ENCODE assay signal across 8 cellular contexts in genomic region chr20:24160563-24161355, GRCh38.
DNase-seq lines count a peak whose midpoint lies in the region; ATAC-seq, FAIRE-seq and TF ChIP-seq lines count a peak whose summit lies in the region.

No MANE protein-coding gene starts in this region.

- H3K36me3 ChIP-seq in brain microvascular endothelial cell (replicated peaks) (no peaks in the 10 kb centered on the region), testis (ENCODE audit: low read depth, missing control alignments) (no peaks in the 10 kb centered on the region)

- no peak overlapping the region for H3K27ac ChIP-seq in brain microvascular endothelial cell
- no peak overlapping the region for H3K27ac ChIP-seq in testis

- TF ChIP-seq CTCF in brain microvascular endothelial cell (IDR thresholded peaks at IDR 0.05; ENCODE audit: low read depth, low read length, missing control alignments) (peak; percentile 94), testis (IDR thresholded peaks at IDR 0.05) (peak in 2 of 3 experiments; percentile 46 to 68)

- FAIRE-seq in islet of Langerhans (lab: Jason Lieb, UNC): peak; percentile 24

- WGBS in testis, 2 donors: 35 to 39% methylated on average over 5 of the region's 5 CpGs

- intact Hi-C loops in testis (cut with DNase I; ENCODE audit: low total_unique reads): no loop called here

- H3K4me1 ChIP-seq in testis: no peaks in the 10 kb centered on the region

- no peaks in the 10 kb centered on the region for H3K9me3 ChIP-seq in testis

- TF ChIP-seq POLR2A in testis (IDR thresholded peaks at IDR 0.05): no peak

- H3K27me3 ChIP-seq in brain microvascular endothelial cell (replicated peaks) (no peaks in the 10 kb centered on the region), testis (no peaks in the 10 kb centered on the region)

- in situ Hi-C loops in brain microvascular endothelial cell (cut with HindIII; ENCODE audit: low pct_ligation_motif_present, low sequenced_read_pairs): no loop called here

- H3K4me3 ChIP-seq in brain microvascular endothelial cell (ENCODE audit: low read depth, low read length) (no peak overlapping the region), testis (no peak overlapping the region)

- peak; percentile 31 for DNase-seq in stimulated activated CD4-positive, alpha-beta T cell treated with anti-CD3 and anti-CD28 coated beads, Interleukin-15, amount 100 ng/mL, for 24 hours
- DNase-seq in stimulated activated CD4-positive, alpha-beta T cell treated with anti-CD3 and anti-CD28 coated beads, Interleukin-4, amount 100 ng/mL, for 1 hour: no peak
- peak; percentile 69 for DNase-seq in MV-4-11 (lab: John Stamatoyannopoulos, UW)
- peak; percentile 72 for DNase-seq in brain microvascular endothelial cell
- peak; percentile 76 for DNase-seq in testis
- no peak for DNase-seq in NCI-H187 treated with DMSO at 0.1 percent for 48 hours (lab: John Stamatoyannopoulos, UW)

- ATAC-seq in GM18520 (IDR thresholded peaks at IDR 0.05; ENCODE audit: unreplicated experiment): no peak

Comparison
In these comparisons a context has a peak if more than half of its experiments do, and no peak if none do; other contexts are left out.
1. DNase-seq: peak in stimulated activated CD4-positive, alpha-beta T cell treated with anti-CD3 and anti-CD28 coated beads, Interleukin-15, amount 100 ng/mL, for 24 hours (single experiment), MV-4-11 (single experiment), brain microvascular endothelial cell (single experiment) and testis (single experiment); none in stimulated activated CD4-positive, alpha-beta T cell treated with anti-CD3 and anti-CD28 coated beads, Interleukin-4, amount 100 ng/mL, for 1 hour (single experiment) and NCI-H187 treated with DMSO at 0.1 percent for 48 hours (single experiment).